Comparison of ENCODE assay signal across 2 cellular contexts in the genomic region with DNA sequence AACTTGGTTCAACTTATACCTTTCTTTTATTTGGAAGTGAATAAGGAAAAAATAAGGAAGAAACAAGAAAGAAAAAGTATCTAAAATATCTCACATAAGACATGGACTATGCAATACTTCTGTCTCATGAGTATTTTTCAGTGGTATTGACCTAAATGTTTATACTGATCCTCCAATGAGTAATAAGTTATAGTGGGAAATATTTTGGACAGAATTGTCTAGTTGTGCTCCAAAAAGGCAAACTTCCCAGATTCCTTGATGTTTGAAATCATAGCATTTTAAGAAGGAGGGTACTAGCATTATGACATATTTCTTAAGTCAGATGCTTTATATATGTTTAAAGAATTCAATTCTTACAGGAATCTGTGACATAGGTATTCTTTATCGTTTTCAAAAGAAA.
TF ChIP-seq lines count a peak whose summit lies in the region.

No MANE protein-coding gene starts in this region.

TF ChIP-seq in A549, 52 proteins besides CTCF, POLR2A, EP300 and RAD21:
- TF ChIP-seq MAFK (IDR thresholded peaks at IDR 0.05; ENCODE audit: partially characterized antibody): no peak
- TF ChIP-seq PHF8 (IDR thresholded peaks at IDR 0.05; ENCODE audit: borderline replicate concordance, low read depth): no peak
- TF ChIP-seq NFE2L2 (conservative IDR thresholded peaks at IDR 0.05; ENCODE audit: low read length): no peak
- TF ChIP-seq SREBF2 (IDR thresholded peaks at IDR 0.05): no peak
- TF ChIP-seq BHLHE40 (IDR thresholded peaks at IDR 0.05; ENCODE audit: low read depth, low read length): no peak
- no peak for TF ChIP-seq HOXB13 (CRISPR knock-in tag; IDR thresholded peaks at IDR 0.05; ENCODE audit: low read depth)
- TF ChIP-seq HDAC2 (IDR thresholded peaks at IDR 0.05): no peak
- no peak for TF ChIP-seq RNF2 (IDR thresholded peaks at IDR 0.05; ENCODE audit: borderline replicate concordance, low read depth)
- TF ChIP-seq, protein P1, sequence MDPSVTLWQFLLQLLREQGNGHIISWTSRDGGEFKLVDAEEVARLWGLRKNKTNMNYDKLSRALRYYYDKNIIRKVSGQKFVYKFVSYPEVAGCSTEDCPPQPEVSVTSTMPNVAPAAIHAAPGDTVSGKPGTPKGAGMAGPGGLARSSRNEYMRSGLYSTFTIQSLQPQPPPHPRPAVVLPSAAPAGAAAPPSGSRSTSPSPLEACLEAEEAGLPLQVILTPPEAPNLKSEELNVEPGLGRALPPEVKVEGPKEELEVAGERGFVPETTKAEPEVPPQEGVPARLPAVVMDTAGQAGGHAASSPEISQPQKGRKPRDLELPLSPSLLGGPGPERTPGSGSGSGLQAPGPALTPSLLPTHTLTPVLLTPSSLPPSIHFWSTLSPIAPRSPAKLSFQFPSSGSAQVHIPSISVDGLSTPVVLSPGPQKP (IDR thresholded peaks at IDR 0.05; ENCODE audit: low read depth, low read length): no peak
- no peak for TF ChIP-seq HEYL (CRISPR knock-in tag; IDR thresholded peaks at IDR 0.05)
TF ChIP-seq in A549: peak in this region for 0.

TF ChIP-seq in SK-N-SH, 30 proteins besides CTCF, POLR2A, EP300 and RAD21:
- TF ChIP-seq CHD2 (IDR thresholded peaks at IDR 0.05; ENCODE audit: low read length, partially characterized antibody): no peak
- TF ChIP-seq, protein P2, sequence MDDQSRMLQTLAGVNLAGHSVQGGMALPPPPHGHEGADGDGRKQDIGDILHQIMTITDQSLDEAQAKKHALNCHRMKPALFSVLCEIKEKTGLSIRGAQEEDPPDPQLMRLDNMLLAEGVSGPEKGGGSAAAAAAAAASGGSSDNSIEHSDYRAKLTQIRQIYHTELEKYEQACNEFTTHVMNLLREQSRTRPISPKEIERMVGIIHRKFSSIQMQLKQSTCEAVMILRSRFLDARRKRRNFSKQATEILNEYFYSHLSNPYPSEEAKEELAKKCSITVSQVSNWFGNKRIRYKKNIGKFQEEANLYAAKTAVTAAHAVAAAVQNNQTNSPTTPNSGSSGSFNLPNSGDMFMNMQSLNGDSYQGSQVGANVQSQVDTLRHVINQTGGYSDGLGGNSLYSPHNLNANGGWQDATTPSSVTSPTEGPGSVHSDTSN (IDR thresholded peaks at IDR 0.05): no peak
- TF ChIP-seq, protein P3, sequence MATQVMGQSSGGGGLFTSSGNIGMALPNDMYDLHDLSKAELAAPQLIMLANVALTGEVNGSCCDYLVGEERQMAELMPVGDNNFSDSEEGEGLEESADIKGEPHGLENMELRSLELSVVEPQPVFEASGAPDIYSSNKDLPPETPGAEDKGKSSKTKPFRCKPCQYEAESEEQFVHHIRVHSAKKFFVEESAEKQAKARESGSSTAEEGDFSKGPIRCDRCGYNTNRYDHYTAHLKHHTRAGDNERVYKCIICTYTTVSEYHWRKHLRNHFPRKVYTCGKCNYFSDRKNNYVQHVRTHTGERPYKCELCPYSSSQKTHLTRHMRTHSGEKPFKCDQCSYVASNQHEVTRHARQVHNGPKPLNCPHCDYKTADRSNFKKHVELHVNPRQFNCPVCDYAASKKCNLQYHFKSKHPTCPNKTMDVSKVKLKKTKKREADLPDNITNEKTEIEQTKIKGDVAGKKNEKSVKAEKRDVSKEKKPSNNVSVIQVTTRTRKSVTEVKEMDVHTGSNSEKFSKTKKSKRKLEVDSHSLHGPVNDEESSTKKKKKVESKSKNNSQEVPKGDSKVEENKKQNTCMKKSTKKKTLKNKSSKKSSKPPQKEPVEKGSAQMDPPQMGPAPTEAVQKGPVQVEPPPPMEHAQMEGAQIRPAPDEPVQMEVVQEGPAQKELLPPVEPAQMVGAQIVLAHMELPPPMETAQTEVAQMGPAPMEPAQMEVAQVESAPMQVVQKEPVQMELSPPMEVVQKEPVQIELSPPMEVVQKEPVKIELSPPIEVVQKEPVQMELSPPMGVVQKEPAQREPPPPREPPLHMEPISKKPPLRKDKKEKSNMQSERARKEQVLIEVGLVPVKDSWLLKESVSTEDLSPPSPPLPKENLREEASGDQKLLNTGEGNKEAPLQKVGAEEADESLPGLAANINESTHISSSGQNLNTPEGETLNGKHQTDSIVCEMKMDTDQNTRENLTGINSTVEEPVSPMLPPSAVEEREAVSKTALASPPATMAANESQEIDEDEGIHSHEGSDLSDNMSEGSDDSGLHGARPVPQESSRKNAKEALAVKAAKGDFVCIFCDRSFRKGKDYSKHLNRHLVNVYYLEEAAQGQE (IDR thresholded peaks at IDR 0.05; ENCODE audit: low read depth, low read length): no peak
- TF ChIP-seq MXI1 (IDR thresholded peaks at IDR 0.05; ENCODE audit: low read depth, low read length): no peak
- TF ChIP-seq POLR2AphosphoS5 (IDR thresholded peaks at IDR 0.05; ENCODE audit: low read depth, low read length): no peak
- no peak for TF ChIP-seq FOXJ3 (CRISPR knock-in tag; IDR thresholded peaks at IDR 0.05)
- no peak for TF ChIP-seq JUND (IDR thresholded peaks at IDR 0.05)
- TF ChIP-seq RCOR1 (IDR thresholded peaks at IDR 0.05; ENCODE audit: low read length): no peak
- TF ChIP-seq SMC3 (IDR thresholded peaks at IDR 0.05; ENCODE audit: low read depth, low read length): no peak
- TF ChIP-seq, protein P4, sequence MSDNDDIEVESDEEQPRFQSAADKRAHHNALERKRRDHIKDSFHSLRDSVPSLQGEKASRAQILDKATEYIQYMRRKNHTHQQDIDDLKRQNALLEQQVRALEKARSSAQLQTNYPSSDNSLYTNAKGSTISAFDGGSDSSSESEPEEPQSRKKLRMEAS (IDR thresholded peaks at IDR 0.05; ENCODE audit: low read depth): no peak
- TF ChIP-seq FOSL2 (IDR thresholded peaks at IDR 0.05; ENCODE audit: borderline replicate concordance, low read depth): no peak
- TF ChIP-seq GABPA (IDR thresholded peaks at IDR 0.05; ENCODE audit: low read depth): no peak
- TF ChIP-seq RFX5 (IDR thresholded peaks at IDR 0.05; ENCODE audit: low read length): no peak
- no peak for TF ChIP-seq RXRA (IDR thresholded peaks at IDR 0.05; ENCODE audit: borderline replicate concordance, low read depth)
- TF ChIP-seq EZH2phosphoT487 (IDR thresholded peaks at IDR 0.05; ENCODE audit: borderline replicate concordance, low read depth): no peak
